11 cellular contexts compared by ENCODE assay signal in genomic region chr4:143294310-143294709, GRCh38. TPM values are rescaled to one million over a fixed set of nuclear protein-coding genes. Genes with fewer than 3 reads are reported as not detected.
DNase-seq lines count a peak whose midpoint lies in the region; ATAC-seq, FAIRE-seq and TF ChIP-seq lines count a peak whose summit lies in the region.
"Had no signal": no experiment of that assay in that cellular context is flagged by ENCODE, and none has a peak within 500 bp of the region (broad histone marks: within the 10 kb centered on the region; RNA-seq: fewer than 3 reads in every experiment).

No MANE protein-coding gene starts in this region.

- no peak overlapping the region for H3K27ac Mint-ChIP-seq in CD14-positive monocyte
- H3K27ac Mint-ChIP-seq in CD8-positive, alpha-beta memory T cell = no peak overlapping the region
- H3K27ac Mint-ChIP-seq: activated T-cell treated with anti-CD3 and anti-CD28 coated beads, Interleukin-2, amount 50 U/mL, for 72 hours; WTC11 had no signal

- H3K9me3 Mint-ChIP-seq in CD14-positive monocyte = peaks cover 0 to 2% (median 0%) of the 10 kb centered on the region in 7 donors
- H3K9me3 Mint-ChIP-seq in CD8-positive, alpha-beta memory T cell = no peaks in the 10 kb centered on the region
- H3K9me3 Mint-ChIP-seq: activated T-cell treated with anti-CD3 and anti-CD28 coated beads, Interleukin-2, amount 50 U/mL, for 72 hours; WTC11 had no signal

- no peak for ATAC-seq in lung (ENCODE audit: insufficient read depth, low FRiP score)
- no peak for ATAC-seq in HG02571 (IDR thresholded peaks at IDR 0.05; ENCODE audit: unreplicated experiment)
- ATAC-seq: activated T-cell treated with anti-CD3 and anti-CD28 coated beads, Interleukin-2, amount 50 U/mL, for 72 hours; WTC11 had no signal

- H3K36me3 ChIP-seq in esophagus muscularis mucosa (no peaks in the 10 kb centered on the region), lung (ENCODE audit: control insufficient read depth in 2 of 2, insufficient read depth in 2 of 2, low read length in 2 of 2) (no peaks in the 10 kb centered on the region), thyroid gland (no peaks in the 10 kb centered on the region)
- no peaks in the 10 kb centered on the region for H3K36me3 ChIP-seq in CD8-positive, alpha-beta memory T cell (ENCODE audit: insufficient read depth, low read length)

- peak overlapping the region; percentile 53 to 79 (median 69) for H3K27ac ChIP-seq in esophagus muscularis mucosa (replicated peaks in 1 of 4)
- peak overlapping the region in 1 of 2 donors; percentile 67 for H3K27ac ChIP-seq in lung (ENCODE audit: low read depth in 1 of 2, low read length in 1 of 2)
- no peak overlapping the region for H3K27ac ChIP-seq in thyroid gland
- H3K27ac ChIP-seq in CD8-positive, alpha-beta memory T cell (ENCODE audit: low read depth, low read length) = no peak overlapping the region

- H3K4me1 ChIP-seq in esophagus muscularis mucosa = peaks cover 22 to 75% (median 70%) of the 10 kb centered on the region in 4 donors
- peaks cover 0 to 7% of the 10 kb centered on the region in 2 donors for H3K4me1 ChIP-seq in lung (ENCODE audit: control insufficient read depth in 2 of 2, insufficient read depth in 2 of 2, low read length in 2 of 2)
- H3K4me1 ChIP-seq in thyroid gland = no peaks in the 10 kb centered on the region
- no peaks in the 10 kb centered on the region for H3K4me1 ChIP-seq in CD8-positive, alpha-beta memory T cell (ENCODE audit: insufficient read depth, low read length)

- TF ChIP-seq EP300 in esophagus muscularis mucosa (IDR thresholded peaks at IDR 0.05) = no peak

- no peaks in the 10 kb centered on the region for H3K36me3 Mint-ChIP-seq in CD14-positive monocyte
- H3K36me3 Mint-ChIP-seq in CD8-positive, alpha-beta memory T cell = peaks cover 0 to 2% (median 0%) of the 10 kb centered on the region in 3 donors
- H3K36me3 Mint-ChIP-seq: WTC11 had no signal

- POLR2A ChIA-PET in CD8-positive, alpha-beta memory T cell (lab: Charles Lee) = no interaction called here

- no peak overlapping the region for H3K4me3 Mint-ChIP-seq in CD14-positive monocyte
- H3K4me3 Mint-ChIP-seq in CD8-positive, alpha-beta memory T cell = no peak overlapping the region
- H3K4me3 Mint-ChIP-seq: activated T-cell treated with anti-CD3 and anti-CD28 coated beads, Interleukin-2, amount 50 U/mL, for 72 hours; WTC11 had no signal

- peak; percentile 22 for DNase-seq in NCI-H2227 treated with DMSO at 0.1 percent for 48 hours (lab: John Stamatoyannopoulos, UW)
- peak; percentile 95 for DNase-seq in esophagus muscularis mucosa (ENCODE audit: extremely low spot score)
- peak; percentile 65 for DNase-seq in lung (ENCODE audit: low spot score)
- peak; percentile 9 to 11 for DNase-seq in thyroid gland
- DNase-seq in CD14-positive monocyte (ENCODE audit: low spot score) = no peak
- DNase-seq in H54 (ENCODE audit: insufficient read length, low spot score) = no peak
- DNase-seq in CD8-positive, alpha-beta memory T cell = no peak
- DNase-seq: activated T-cell treated with anti-CD3 and anti-CD28 coated beads, Interleukin-2, amount 50 U/mL, for 72 hours; SIG-M5 had no signal

- H3K27me3 Mint-ChIP-seq in CD14-positive monocyte (ENCODE audit: low read depth in 3 of 3) = peaks cover 0 to 2% (median 0%) of the 10 kb centered on the region in 3 donors
- H3K27me3 Mint-ChIP-seq in CD8-positive, alpha-beta memory T cell = peaks cover 7 to 10% of the 10 kb centered on the region in 2 donors

- CTCF ChIA-PET in CD8-positive, alpha-beta memory T cell (lab: Charles Lee) = no interaction called here

- WGBS in esophagus muscularis mucosa = 10% methylated on average over 3 of the region's 3 CpGs
- 35 to 71% methylated on average over 3 of the region's 3 CpGs for WGBS in lung, 2 donors
- 50 to 56% methylated on average over 3 of the region's 3 CpGs for WGBS in thyroid gland, 2 donors

- H3K27me3 ChIP-seq in esophagus muscularis mucosa (no peaks in the 10 kb centered on the region), lung (ENCODE audit: control insufficient read depth, insufficient read depth) (no peaks in the 10 kb centered on the region), thyroid gland (no peaks in the 10 kb centered on the region)
- H3K27me3 ChIP-seq in CD8-positive, alpha-beta memory T cell (ENCODE audit: insufficient read depth, low read length, poor library complexity, severe bottlenecking) = no peaks in the 10 kb centered on the region

- H3K9me3 ChIP-seq in esophagus muscularis mucosa (no peaks in the 10 kb centered on the region), lung (ENCODE audit: control insufficient read depth in 2 of 2, insufficient read depth in 1 of 2, low read length in 1 of 2) (no peaks in the 10 kb centered on the region), thyroid gland (no peaks in the 10 kb centered on the region)
- no peaks in the 10 kb centered on the region for H3K9me3 ChIP-seq in CD8-positive, alpha-beta memory T cell (ENCODE audit: low read length)

- FAIRE-seq in H54 (lab: Jason Lieb, UNC) = no peak

- no peaks in the 10 kb centered on the region for H3K4me1 Mint-ChIP-seq in CD14-positive monocyte
- H3K4me1 Mint-ChIP-seq in CD8-positive, alpha-beta memory T cell = no peaks in the 10 kb centered on the region
- H3K4me1 Mint-ChIP-seq: WTC11 had no signal

- no peak for TF ChIP-seq POLR2A in esophagus muscularis mucosa (IDR thresholded peaks at IDR 0.05; ENCODE audit: low read depth)
- TF ChIP-seq POLR2A in thyroid gland (IDR thresholded peaks at IDR 0.05) = no peak
- no peak for TF ChIP-seq POLR2A in H54 (IDR thresholded peaks at IDR 0.05; ENCODE audit: low read depth, low read length)

- TF ChIP-seq CTCF in esophagus muscularis mucosa (IDR thresholded peaks at IDR 0.05) (no peak), lung (IDR thresholded peaks at IDR 0.05; ENCODE audit: control extremely low read depth, extremely low read depth) (no peak), thyroid gland (IDR thresholded peaks at IDR 0.05) (no peak), CD14-positive monocyte (IDR thresholded peaks at IDR 0.05) (no peak)

- H3K4me3 ChIP-seq in esophagus muscularis mucosa (no peak overlapping the region), lung (no peak overlapping the region), thyroid gland (replicated peaks in 1 of 3) (no peak overlapping the region)
- no peak overlapping the region for H3K4me3 ChIP-seq in CD8-positive, alpha-beta memory T cell (ENCODE audit: low read length)

- intact Hi-C loops in esophagus muscularis mucosa (cut with DNase I) (loop anchor here (5.0 kb wide), 2 partner anchors 42 to 43 kb away; partner anchors contain the start of gene GAB1), thyroid gland (cut with DNase I) (no loop called here), CD14-positive monocyte (cut with micrococcal nuclease) (no loop called here)

RNA-seq across cellular contexts. Expression of gene GAB1, which starts 42.4 kb away (rescaled TPM):
- total RNA-seq in esophagus muscularis mucosa (100 to 1,000 TPM in 2 of 4 donors, 10 to 100 TPM in 2; 73.5 to 117 (median 98.8) TPM), lung (100 to 1,000 TPM in 1 of 2 donors, 10 to 100 TPM in 1; 38.6 to 138 TPM), thyroid gland (10 to 100 TPM; 20.3 to 40.8 (median 32.5) TPM)
- polyA plus RNA-seq in lung (1 to 10 TPM; 6.4 to 6.6 TPM), CD14-positive monocyte (under 1 TPM; 0.55 to 0.69 TPM)
- total RNA-seq in CD8-positive, alpha-beta memory T cell = under 1 TPM; 0.15 to 0.95 TPM
- 0.02 TPM for polyA plus RNA-seq in CD8-positive, alpha-beta memory T cell

Comparison
In these comparisons a context has a peak if more than half of its experiments do, and no peak if none do; other contexts are left out.
1. DNase-seq: peak in NCI-H2227 treated with DMSO at 0.1 percent for 48 hours (single experiment), esophagus muscularis mucosa (single experiment), lung (single experiment) and thyroid gland (2 of 2); none in CD14-positive monocyte (single experiment), H54 (single experiment) and CD8-positive, alpha-beta memory T cell (0 of 5).
2. H3K27ac ChIP-seq: peak in esophagus muscularis mucosa (4 of 4); none in thyroid gland (0 of 3) and CD8-positive, alpha-beta memory T cell (single experiment).
3. RNA of gene GAB1, which starts 42.4 kb away (total RNA-seq): 38.6 to 138 TPM in lung, 73.5 to 117 TPM in esophagus muscularis mucosa and 20.3 to 40.8 TPM in thyroid gland; 0.15 to 0.95 TPM in CD8-positive, alpha-beta memory T cell; every median in the first group is over 10 times any median in the second.